8 cellular contexts compared by ENCODE assay signal in genomic region chr3:39406368-39407258, GRCh38. TPM values are rescaled to one million over a fixed set of nuclear protein-coding genes. Genes with fewer than 3 reads are reported as not detected.
DNase-seq lines count a peak whose midpoint lies in the region; ATAC-seq and TF ChIP-seq lines count a peak whose summit lies in the region.

Gene RPSA, plus strand, starts transcription at chr3:39406720. Its CDS starts 934 bp downstream, at chr3:39407654.

- peak within 1 kb of the TSS; percentile 86 for H3K4me2 ChIP-seq in PC-9

- peak within 1 kb of the TSS; percentile 98 for H3K4me3 ChIP-seq in PC-9
- peak within 1 kb of the TSS; percentile 95 for H3K4me3 ChIP-seq in epithelial cell of proximal tubule (ENCODE audit: low read depth, low read length)

- CTCF ChIA-PET in PC-9 (lab: Charles Lee), result interaction anchor here (0.7 kb wide), 1 partner anchor 130 kb away, joined by 3 read pairs; no protein-coding TSS in a partner anchor

- POLR2A ChIA-PET in PC-9 (lab: Charles Lee; ENCODE audit: unreplicated experiment), result interaction anchor here (0.6 to 0.7 kb wide), 2 partner anchors 9 to 387 kb away, joined by 3 to 5 read pairs; no protein-coding TSS in a partner anchor

- peaks cover 33% of the 10 kb centered on the region for H3K36me3 ChIP-seq in PC-9 (ENCODE audit: low read depth)

- intact Hi-C loops in PC-9 (cut with micrococcal nuclease; ENCODE audit: unreplicated experiment), result loop anchor here (1.0 kb wide), 1 partner anchor 22 kb away; no protein-coding TSS in a partner anchor

- H3K9me3 ChIP-seq in PC-9 (ENCODE audit: insufficient read depth, low read depth), result no peaks in the 10 kb centered on the region

- H3F3A ChIP-seq in PC-9 (ENCODE audit: insufficient read depth, low read depth), result peaks cover 58% of the 10 kb centered on the region

- in situ Hi-C loops in KBM-7 (cut with MboI; ENCODE audit: low pct_unique_long_range_greater_than_20kb, low sequenced_read_pairs), result no loop called here

- H3K27me3 ChIP-seq in PC-9 (ENCODE audit: insufficient read depth, low read depth), result no peaks in the 10 kb centered on the region

- H2AFZ ChIP-seq in PC-9, result peak within 1 kb of the TSS; percentile 79

- H3K27ac ChIP-seq in PC-9, result peak within 1 kb of the TSS; percentile 94

- no peaks in the 10 kb centered on the region for H3K9me2 ChIP-seq in PC-9 (ENCODE audit: insufficient read depth)

- peak; percentile 96 for ATAC-seq in GM21717 (IDR thresholded peaks at IDR 0.05; ENCODE audit: unreplicated experiment)

- peak; percentile 28; the same call in 1 of the 2 replicates for TF ChIP-seq CTCF in PC-9 (conservative IDR thresholded peaks at IDR 0.05)
- peak; percentile 34 for TF ChIP-seq CTCF in epithelial cell of proximal tubule (conservative IDR thresholded peaks at IDR 0.05; ENCODE audit: low read depth, low read length)

- peaks cover 21% of the 10 kb centered on the region for H4K20me1 ChIP-seq in PC-9 (ENCODE audit: insufficient read depth)

- H3K79me2 ChIP-seq in PC-9 (ENCODE audit: low read depth), result peaks cover 40% of the 10 kb centered on the region

- peaks cover 24% of the 10 kb centered on the region for H3K4me1 ChIP-seq in PC-9 (replicated peaks; ENCODE audit: insufficient read depth)

- BruUV-seq in PC-9 (replicated peaks; lab: Mats Ljungman, UMichigan), result TSS peak; percentile 64

- DNase-seq in DMS79 (lab: John Stamatoyannopoulos, UW), result peak; percentile 77
- DNase-seq in KBM-7, result peak; percentile 98
- peak; percentile 94 to 96 for DNase-seq in PC-9
- DNase-seq in activated T-cell treated with anti-CD3 and anti-CD28 coated beads, Interleukin-2, amount 50 U/mL, for 1 hour, result peak; percentile 92
- DNase-seq in epithelial cell of proximal tubule (ENCODE audit: low read depth), result peak; percentile 82
- DNase-seq in mucosa of gallbladder (ENCODE audit: low spot score), result peak; percentile 96
- peak; percentile 76 to 94 for DNase-seq in stimulated activated CD8-positive, alpha-beta memory T cell treated with anti-CD3 and anti-CD28 coated beads, Interleukin-4, amount 100 ng/mL, for 4 hours (ENCODE audit: low read depth in 2 of 2, low spot score in 1 of 2)

RNA-seq across cellular contexts. Expression of gene RPSA, which starts in this region (rescaled TPM):
- total RNA-seq in PC-9 (2021) (1,544 and 1,775 TPM in 2 replicates), epithelial cell of proximal tubule (2,720 and 3,068 TPM in 2 replicates), mucosa of gallbladder (518 TPM)

Comparison
In these comparisons a context has a peak if more than half of its experiments do, and no peak if none do; other contexts are left out.
1. Peak in every context shown above with its lines: DNase-seq, ATAC-seq, H3K4me3 ChIP-seq and H3K27ac ChIP-seq.